ENCODE assay signal across 8 cellular contexts in genomic region chr6:109007521-109007920, GRCh38.
DNase-seq lines count a peak whose midpoint lies in the region; ATAC-seq and TF ChIP-seq lines count a peak whose summit lies in the region.

No MANE protein-coding gene starts in this region.

- H3K4me3 Mint-ChIP-seq in T-helper 1 cell treated with Interleukin-12 subunit alpha and Interleukin-12 subunit beta and Interleukin-4 antibody, amounts not matched to agents 30 μg/mL and 1 μg/mL, for 36 hours = peak overlapping the region; percentile 30
- peak overlapping the region; percentile 83 for H3K4me3 Mint-ChIP-seq in activated naive CD8-positive, alpha-beta T cell treated with anti-CD3 and anti-CD28 coated beads, Interleukin-2, amount 50 U/mL, for 24 hours

- H3K4me3 ChIP-seq in iPS-20b (ENCODE audit: low read length) = peak overlapping the region; percentile 82
- peak overlapping the region; percentile 62 to 88 (median 86) for H3K4me3 ChIP-seq in stomach

- WGBS in stomach, 5 donors = 28 to 60% (median 46%) methylated on average over 3 of the region's 3 CpGs

- no peaks in the 10 kb centered on the region for H3K9me3 ChIP-seq in iPS-20b (ENCODE audit: insufficient read depth, low read depth, low read length)
- H3K9me3 ChIP-seq in stomach = no peaks in the 10 kb centered on the region

- DNase-seq in T-helper 1 cell = no peak
- DNase-seq in activated naive CD8-positive, alpha-beta T cell treated with anti-CD3 and anti-CD28 coated beads, Interleukin-2, amount 50 U/mL, for 24 hours = no peak
- DNase-seq in stomach = no peak
- no peak for DNase-seq in NOMO-1 treated with DMSO at 0.1 percent for 48 hours (lab: John Stamatoyannopoulos, UW; ENCODE audit: unreplicated experiment)
- DNase-seq in left lobe of liver (ENCODE audit: low spot score) = no peak
- no peak for DNase-seq in Kasumi-1 (lab: John Stamatoyannopoulos, UW)

- H3K27me3 ChIP-seq in iPS-20b (ENCODE audit: insufficient read depth, low read length) (no peaks in the 10 kb centered on the region), stomach (no peaks in the 10 kb centered on the region)

- no peak for TF ChIP-seq EP300 in stomach (IDR thresholded peaks at IDR 0.05)

- H3K36me3 Mint-ChIP-seq in T-helper 1 cell treated with Interleukin-12 subunit alpha and Interleukin-12 subunit beta and Interleukin-4 antibody, amounts not matched to agents 30 μg/mL and 1 μg/mL, for 36 hours (ENCODE audit: low read depth) = peaks cover 1% of the 10 kb centered on the region
- H3K36me3 Mint-ChIP-seq in activated naive CD8-positive, alpha-beta T cell treated with anti-CD3 and anti-CD28 coated beads, Interleukin-2, amount 50 U/mL, for 24 hours (ENCODE audit: low read depth) = no peaks in the 10 kb centered on the region

- peak overlapping the region; percentile 46; the same call in 1 of the 2 replicates for H3K9ac ChIP-seq in iPS-20b (ENCODE audit: low read depth, low read length)

- peaks cover 37% of the 10 kb centered on the region for H3K4me1 Mint-ChIP-seq in T-helper 1 cell treated with Interleukin-12 subunit alpha and Interleukin-12 subunit beta and Interleukin-4 antibody, amounts not matched to agents 30 μg/mL and 1 μg/mL, for 36 hours (ENCODE audit: low read depth)
- H3K4me1 Mint-ChIP-seq in activated naive CD8-positive, alpha-beta T cell treated with anti-CD3 and anti-CD28 coated beads, Interleukin-2, amount 50 U/mL, for 24 hours = peaks cover 59% of the 10 kb centered on the region

- H3K4me1 ChIP-seq in iPS-20b (ENCODE audit: insufficient read depth, low read length) (peaks cover 9% of the 10 kb centered on the region; the same call in 1 of the 2 replicates), stomach (peaks cover 15 to 69% (median 48%) of the 10 kb centered on the region in 4 donors)

- TF ChIP-seq CTCF in stomach (IDR thresholded peaks at IDR 0.05) = no peak

- H3K9me3 Mint-ChIP-seq in T-helper 1 cell treated with Interleukin-12 subunit alpha and Interleukin-12 subunit beta and Interleukin-4 antibody, amounts not matched to agents 30 μg/mL and 1 μg/mL, for 36 hours = no peaks in the 10 kb centered on the region
- H3K9me3 Mint-ChIP-seq in activated naive CD8-positive, alpha-beta T cell treated with anti-CD3 and anti-CD28 coated beads, Interleukin-2, amount 50 U/mL, for 24 hours = no peaks in the 10 kb centered on the region

- peaks cover 2% of the 10 kb centered on the region for H3K27me3 Mint-ChIP-seq in T-helper 1 cell treated with Interleukin-12 subunit alpha and Interleukin-12 subunit beta and Interleukin-4 antibody, amounts not matched to agents 30 μg/mL and 1 μg/mL, for 36 hours (ENCODE audit: low read depth)
- no peaks in the 10 kb centered on the region for H3K27me3 Mint-ChIP-seq in activated naive CD8-positive, alpha-beta T cell treated with anti-CD3 and anti-CD28 coated beads, Interleukin-2, amount 50 U/mL, for 24 hours

- ATAC-seq in activated naive CD8-positive, alpha-beta T cell treated with anti-CD3 and anti-CD28 coated beads, Interleukin-2, amount 50 U/mL, for 24 hours = no peak
- ATAC-seq in left lobe of liver = no peak

- H3K36me3 ChIP-seq in iPS-20b (ENCODE audit: insufficient read depth, low read depth, low read length) (no peaks in the 10 kb centered on the region), stomach (no peaks in the 10 kb centered on the region)

- no peak overlapping the region for H3K27ac ChIP-seq in iPS-20b (ENCODE audit: low read length)
- peak overlapping the region in 4 of 5 donors; percentile 93 to 98 (median 98) for H3K27ac ChIP-seq in stomach

- no peak for TF ChIP-seq POLR2A in stomach (IDR thresholded peaks at IDR 0.05)

- intact Hi-C loops in stomach (cut with DNase I; ENCODE audit: low total_unique reads) = loop anchor here (10.0 kb wide), 1 partner anchor 57 kb away; no protein-coding TSS in a partner anchor

- no peak overlapping the region for H3K27ac Mint-ChIP-seq in T-helper 1 cell treated with Interleukin-12 subunit alpha and Interleukin-12 subunit beta and Interleukin-4 antibody, amounts not matched to agents 30 μg/mL and 1 μg/mL, for 36 hours
- H3K27ac Mint-ChIP-seq in activated naive CD8-positive, alpha-beta T cell treated with anti-CD3 and anti-CD28 coated beads, Interleukin-2, amount 50 U/mL, for 24 hours = peak overlapping the region; percentile 60
